In the genomic region with DNA sequence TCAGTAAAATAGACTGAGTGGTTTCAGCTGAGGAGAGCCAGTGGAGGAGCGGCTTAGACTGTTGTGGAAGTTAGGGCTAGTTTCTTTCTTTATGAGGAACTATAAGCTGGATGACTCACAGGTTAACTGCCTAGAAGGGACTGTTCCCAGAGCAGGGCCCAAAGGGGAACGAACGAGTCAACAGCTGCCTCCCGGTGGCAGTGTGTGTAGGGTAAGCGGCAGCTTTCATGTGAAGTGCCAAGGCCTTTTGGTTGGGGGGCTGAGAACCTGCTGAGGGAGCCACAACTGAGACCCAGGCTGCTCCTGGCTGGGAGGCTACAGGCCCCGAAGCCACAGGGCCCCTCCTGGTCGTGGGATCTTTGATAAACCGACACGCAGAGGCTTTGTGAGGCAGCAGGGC, we compare ENCODE assay signal across 8 cellular contexts. TPM values are rescaled to one million over a fixed set of nuclear protein-coding genes. Genes with fewer than 3 reads are reported as not detected.
A peak's percentile ranks its signal among the peaks of the same experiment; 100 is the strongest.
DNase-seq lines count a peak whose midpoint lies in the region; ATAC-seq and TF ChIP-seq lines count a peak whose summit lies in the region.

No MANE protein-coding gene starts in this region.

- no peaks in the 10 kb centered on the region for H3K9me3 Mint-ChIP-seq in naive B cell

- no peak overlapping the region for H3K4me3 ChIP-seq in ascending aorta

- intact Hi-C loops in ascending aorta (cut with DNase I), result no loop called here

- H3K4me1 Mint-ChIP-seq in naive B cell, result peaks cover 20 to 33% (median 31%) of the 10 kb centered on the region in 3 donors

- DNase-seq in AML-193 (lab: John Stamatoyannopoulos, UW) (peak; percentile 91 to 94), MV-4-11 (lab: John Stamatoyannopoulos, UW) (peak; percentile 97), ascending aorta (ENCODE audit: low spot score in 2 of 2) (no peak), naive B cell (no peak), NCI-H1417 treated with DMSO at 0.1 percent for 48 hours (lab: John Stamatoyannopoulos, UW) (no peak)

- H3K4me1 ChIP-seq in ascending aorta, result peaks cover 12 to 28% of the 10 kb centered on the region in 2 donors

- peak overlapping the region; percentile 7 to 66 for H3K27ac ChIP-seq in ascending aorta

- no peak for ATAC-seq in naive B cell (ENCODE audit: low read depth in 2 of 2)
- no peak for ATAC-seq in HG03108 (IDR thresholded peaks at IDR 0.05; ENCODE audit: unreplicated experiment)
- ATAC-seq in GM21576 (IDR thresholded peaks at IDR 0.05; ENCODE audit: unreplicated experiment), result no peak
- ATAC-seq in GM18519 (IDR thresholded peaks at IDR 0.05; ENCODE audit: low FRiP score, unreplicated experiment), result no peak

- H3K36me3 Mint-ChIP-seq in naive B cell, result peaks cover 24 to 27% of the 10 kb centered on the region in 2 donors

- no peak for TF ChIP-seq CTCF in ascending aorta (IDR thresholded peaks at IDR 0.05)

- H3K9me3 ChIP-seq in ascending aorta, result no peaks in the 10 kb centered on the region

- no peaks in the 10 kb centered on the region for H3K27me3 ChIP-seq in ascending aorta

- H3K36me3 ChIP-seq in ascending aorta, result peaks cover 96 to 100% of the 10 kb centered on the region in 2 donors

- peak overlapping the region in 1 of 8 donors; percentile 42 for H3K4me3 Mint-ChIP-seq in naive B cell

- H3K27ac Mint-ChIP-seq in naive B cell, result peak overlapping the region in 4 of 6 donors; percentile 26 to 98 (median 65)

- no peaks in the 10 kb centered on the region for H3K27me3 Mint-ChIP-seq in naive B cell

RNA-seq across cellular contexts. Expression of gene SQSTM1, which starts 7.0 kb away (rescaled TPM):
- total RNA-seq in ascending aorta, result 476 TPM
- polyA plus RNA-seq in naive B cell (ENCODE audit: low read depth in 6 of 6), result 100 to 1,000 TPM; 177 to 246 (median 194) TPM

RNA-seq across cellular contexts. Expression of gene MGAT4B, which starts 21.0 kb away (rescaled TPM):
- 207 TPM for total RNA-seq in ascending aorta
- 10 to 100 TPM in 3 of 6 donors, 1 to 10 TPM in 3; 6.2 to 17.3 (median 9.5) TPM for polyA plus RNA-seq in naive B cell (ENCODE audit: low read depth in 6 of 6)

RNA-seq across cellular contexts. Expression of gene MRNIP, which starts 30.9 kb away (rescaled TPM):
- 17.3 TPM for total RNA-seq in ascending aorta
- 10 to 100 TPM in 5 of 6 donors, 1 to 10 TPM in 1; 4.4 to 21.2 (median 16.6) TPM for polyA plus RNA-seq in naive B cell (ENCODE audit: low read depth in 6 of 6)

RNA-seq across cellular contexts. Expression of gene LTC4S, which starts 33.9 kb away (rescaled TPM):
- 91.7 TPM for total RNA-seq in ascending aorta
- under 1 TPM in 3 of 6 donors, not detected in 3; 0.49 to 0.82 (median 0.63) TPM for polyA plus RNA-seq in naive B cell (ENCODE audit: low read depth in 6 of 6)

Comparison
In these comparisons a context has a peak if more than half of its experiments do, and no peak if none do; other contexts are left out.
1. DNase-seq: peak in AML-193 (2 of 2) and MV-4-11 (single experiment); none in ascending aorta (0 of 2), naive B cell (single experiment) and NCI-H1417 treated with DMSO at 0.1 percent for 48 hours (single experiment).